Comparison of ENCODE assay signal across 24 cellular contexts in the genomic region with DNA sequence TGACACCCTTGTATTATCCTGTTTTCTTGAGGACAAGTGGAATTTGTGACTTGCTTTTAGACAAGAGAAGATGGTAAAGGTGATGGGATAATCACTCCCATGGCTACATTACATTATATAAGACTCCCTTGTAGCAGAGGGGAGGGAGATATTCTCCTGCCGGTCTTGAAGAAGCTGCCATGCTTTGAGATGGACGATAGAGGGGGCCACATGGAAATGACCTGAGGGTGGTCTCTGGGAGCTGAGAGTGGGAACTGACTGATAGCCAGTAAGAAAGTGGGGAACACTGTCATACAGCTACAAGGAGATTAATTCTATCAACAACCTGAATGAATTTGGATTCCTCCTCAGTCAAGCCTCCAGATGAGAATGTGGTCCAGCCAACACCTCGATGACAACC.
"Had no signal": no experiment of that assay in that cellular context is flagged by ENCODE, and none has a peak within 500 bp of the region (broad histone marks: within the 10 kb centered on the region; RNA-seq: fewer than 3 reads in every experiment).

No MANE protein-coding gene starts in this region.

- H3K36me3 ChIP-seq: cardiac muscle cell, right lobe of liver, thyroid gland, upper lobe of right lung had no signal

- H3K9me3 ChIP-seq: body of pancreas, right lobe of liver, thyroid gland, upper lobe of right lung had no signal

- DNase-seq: activated CD4-positive, alpha-beta T cell treated with anti-CD3 and anti-CD28 coated beads, Interleukin-2, amount 10 ng/mL, durations not matched to agents 7 days and 5 days; activated CD8-positive, alpha-beta memory T cell treated with anti-CD3 and anti-CD28 coated beads, Interleukin-2, amount 10 ng/mL, durations not matched to agents 7 days and 5 days; activated CD8-positive, alpha-beta T cell treated with anti-CD3 and anti-CD28 coated beads for 36 hours; activated effector memory CD4-positive, alpha-beta T cell treated with anti-CD3 and anti-CD28 coated beads, Interleukin-2, amount 50 U/mL, for 16 hours; activated naive CD4-positive, alpha-beta T cell treated with anti-CD3 and anti-CD28 coated beads, Interleukin-2, amount 50 U/mL, for 16 hours; activated naive CD8-positive, alpha-beta T cell treated with anti-CD3 and anti-CD28 coated beads, Interleukin-2, amount 50 U/mL, for 24 hours; activated T-cell treated with anti-CD3 and anti-CD28 coated beads for 4 hours; body of pancreas; erythroblast; foreskin keratinocyte; left colon; nucleus accumbens; right lobe of liver; stimulated activated CD4-positive, alpha-beta T cell treated with anti-CD3 and anti-CD28 coated beads, Interleukin-1b, Interleukin-23, amount 100 ng/mL, for 48 hours; substantia nigra; T-helper 17 cell; thyroid gland; upper lobe of right lung had no signal

- H3K27me3 Mint-ChIP-seq: activated CD8-positive, alpha-beta T cell treated with anti-CD3 and anti-CD28 coated beads for 36 hours; activated naive CD8-positive, alpha-beta T cell treated with anti-CD3 and anti-CD28 coated beads, Interleukin-2, amount 50 U/mL, for 24 hours; memory B cell; stimulated activated naive CD8-positive, alpha-beta T cell treated with anti-CD3 and anti-CD28 coated beads, Interleukin-15, Interleukin-2, amounts not matched to agents 100 ng/mL and 50 ng/mL, for 24 hours had no signal

- H3K4me1 ChIP-seq: body of pancreas, foreskin keratinocyte, parathyroid adenoma, right lobe of liver, thyroid gland, upper lobe of right lung had no signal

- H3K27me3 ChIP-seq: body of pancreas, right lobe of liver, thyroid gland, upper lobe of right lung had no signal

- H3K36me3 Mint-ChIP-seq: activated CD8-positive, alpha-beta memory T cell treated with anti-CD3 and anti-CD28 coated beads, Interleukin-2, amount 10 ng/mL, durations not matched to agents 7 days and 5 days; memory B cell had no signal

- H3K4me3 ChIP-seq: body of pancreas, cardiac muscle cell, right lobe of liver, skin epidermis, thyroid gland, upper lobe of right lung had no signal

- H3K27ac Mint-ChIP-seq: activated CD4-positive, alpha-beta T cell treated with anti-CD3 and anti-CD28 coated beads, Interleukin-2, amount 10 ng/mL, durations not matched to agents 7 days and 5 days; activated CD8-positive, alpha-beta memory T cell treated with anti-CD3 and anti-CD28 coated beads, Interleukin-2, amount 10 ng/mL, durations not matched to agents 7 days and 5 days; activated CD8-positive, alpha-beta T cell treated with anti-CD3 and anti-CD28 coated beads for 36 hours; activated naive CD8-positive, alpha-beta T cell treated with anti-CD3 and anti-CD28 coated beads, Interleukin-2, amount 50 U/mL, for 24 hours; memory B cell; nephron; stimulated activated naive CD8-positive, alpha-beta T cell treated with anti-CD3 and anti-CD28 coated beads, Interleukin-15, Interleukin-2, amounts not matched to agents 100 ng/mL and 50 ng/mL, for 24 hours; T-helper 17 cell had no signal

- H3K9me3 Mint-ChIP-seq: activated CD4-positive, alpha-beta T cell treated with anti-CD3 and anti-CD28 coated beads, Interleukin-2, amount 10 ng/mL, durations not matched to agents 7 days and 5 days; activated CD8-positive, alpha-beta T cell treated with anti-CD3 and anti-CD28 coated beads for 36 hours; activated naive CD8-positive, alpha-beta T cell treated with anti-CD3 and anti-CD28 coated beads, Interleukin-2, amount 50 U/mL, for 24 hours; memory B cell; nephron; stimulated activated naive CD8-positive, alpha-beta T cell treated with anti-CD3 and anti-CD28 coated beads, Interleukin-15, Interleukin-2, amounts not matched to agents 100 ng/mL and 50 ng/mL, for 24 hours had no signal

- H3K4me1 Mint-ChIP-seq: activated CD4-positive, alpha-beta T cell treated with anti-CD3 and anti-CD28 coated beads, Interleukin-2, amount 10 ng/mL, durations not matched to agents 7 days and 5 days; activated naive CD8-positive, alpha-beta T cell treated with anti-CD3 and anti-CD28 coated beads, Interleukin-2, amount 50 U/mL, for 24 hours; memory B cell; T-helper 17 cell had no signal

- H3K4me3 Mint-ChIP-seq: activated CD4-positive, alpha-beta T cell treated with anti-CD3 and anti-CD28 coated beads, Interleukin-2, amount 10 ng/mL, durations not matched to agents 7 days and 5 days; activated CD8-positive, alpha-beta memory T cell treated with anti-CD3 and anti-CD28 coated beads, Interleukin-2, amount 10 ng/mL, durations not matched to agents 7 days and 5 days; activated CD8-positive, alpha-beta T cell treated with anti-CD3 and anti-CD28 coated beads for 36 hours; activated naive CD8-positive, alpha-beta T cell treated with anti-CD3 and anti-CD28 coated beads, Interleukin-2, amount 50 U/mL, for 24 hours; memory B cell; nephron; stimulated activated naive CD8-positive, alpha-beta T cell treated with anti-CD3 and anti-CD28 coated beads, Interleukin-15, Interleukin-2, amounts not matched to agents 100 ng/mL and 50 ng/mL, for 24 hours; T-helper 17 cell had no signal

- ATAC-seq: activated CD8-positive, alpha-beta memory T cell treated with anti-CD3 and anti-CD28 coated beads, Interleukin-2, amount 10 ng/mL, durations not matched to agents 7 days and 5 days; activated CD8-positive, alpha-beta T cell treated with anti-CD3 and anti-CD28 coated beads for 36 hours; activated naive CD8-positive, alpha-beta T cell treated with anti-CD3 and anti-CD28 coated beads, Interleukin-2, amount 50 U/mL, for 24 hours; body of pancreas; foreskin keratinocyte; left colon; right lobe of liver; T-helper 17 cell; upper lobe of right lung had no signal

- H3K9ac ChIP-seq: parathyroid adenoma had no signal

- H3K27ac ChIP-seq: body of pancreas, cardiac muscle cell, foreskin keratinocyte, parathyroid adenoma, right lobe of liver, skin epidermis, thyroid gland, upper lobe of right lung had no signal
